Comparison of ENCODE assay signal across 26 cellular contexts in genomic region chr10:24784923-24785322, GRCh38.
A peak's percentile ranks its signal among the peaks of the same experiment; 100 is the strongest.
DNase-seq lines count a peak whose midpoint lies in the region; ATAC-seq, FAIRE-seq and TF ChIP-seq lines count a peak whose summit lies in the region.
"Had no signal": no experiment of that assay in that cellular context is flagged by ENCODE, and none has a peak within 500 bp of the region (broad histone marks: within the 10 kb centered on the region; RNA-seq: fewer than 3 reads in every experiment).

No MANE protein-coding gene starts in this region.

- TF ChIP-seq CTCF in RWPE2 (IDR thresholded peaks at IDR 0.05; ENCODE audit: poor library complexity, severe bottlenecking) = no peak
- TF ChIP-seq CTCF in bronchial epithelial cell (IDR thresholded peaks at IDR 0.05; ENCODE audit: insufficient read depth, low read length, severe bottlenecking) = no peak

- no peaks in the 10 kb centered on the region for H3K9me3 Mint-ChIP-seq in stimulated activated effector memory CD8-positive, alpha-beta T cell treated with anti-CD3 and anti-CD28 coated beads, Interleukin-12 subunit alpha, Interleukin-12 subunit beta, amount 100 ng/mL, for 72 hours
- no peaks in the 10 kb centered on the region for H3K9me3 Mint-ChIP-seq in effector memory CD8-positive, alpha-beta T cell
- H3K9me3 Mint-ChIP-seq: CD8-positive, alpha-beta T cell had no signal

- H3K4me3 ChIP-seq in RWPE2 (ENCODE audit: severe bottlenecking) (no peak overlapping the region), bronchial epithelial cell (ENCODE audit: low read depth, low read length) (no peak overlapping the region)
- H3K4me3 ChIP-seq: left lung, PC-9, skin epidermis, thoracic aorta had no signal

- DNase-seq in H54 (ENCODE audit: insufficient read length, low spot score) (peak; percentile 39), RWPE2 (ENCODE audit: low spot score) (no peak), bronchial epithelial cell (ENCODE audit: low read depth) (peak; percentile 62), retina (no peak)
- no peak for DNase-seq in stimulated activated effector memory CD8-positive, alpha-beta T cell treated with anti-CD3 and anti-CD28 coated beads, Interleukin-12 subunit alpha, Interleukin-12 subunit beta, amount 100 ng/mL, for 72 hours (ENCODE audit: low spot score in 2 of 2)
- DNase-seq in effector memory CD8-positive, alpha-beta T cell = no peak
- DNase-seq: activated CD8-positive, alpha-beta T cell treated with anti-CD3 and anti-CD28 coated beads, Interleukin-2, amount 10 ng/mL, durations not matched to agents 7 days and 5 days; activated naive CD4-positive, alpha-beta T cell treated with anti-CD3 and anti-CD28 coated beads, Interleukin-2, amount 10 ng/mL, durations not matched to agents 7 days and 5 days; amniotic stem cell; BE2C; CD8-positive, alpha-beta T cell; effector CD8-positive, alpha-beta T cell; left lung; NCI-H1694 treated with DMSO at 0.1 percent for 48 hours; NCI-H526 treated with DMSO at 0.1 percent for 48 hours; PC-9; SHP77; stimulated activated naive CD4-positive, alpha-beta T cell treated with Interleukin-2 at 50 U/mL for 16 hours had no signal

- H3K27ac Mint-ChIP-seq in stimulated activated effector memory CD8-positive, alpha-beta T cell treated with anti-CD3 and anti-CD28 coated beads, Interleukin-12 subunit alpha, Interleukin-12 subunit beta, amount 100 ng/mL, for 72 hours = no peak overlapping the region
- H3K27ac Mint-ChIP-seq in effector memory CD8-positive, alpha-beta T cell = no peak overlapping the region
- H3K27ac Mint-ChIP-seq: activated CD8-positive, alpha-beta T cell treated with anti-CD3 and anti-CD28 coated beads, Interleukin-2, amount 10 ng/mL, durations not matched to agents 7 days and 5 days; activated naive CD4-positive, alpha-beta T cell treated with anti-CD3 and anti-CD28 coated beads, Interleukin-2, amount 10 ng/mL, durations not matched to agents 7 days and 5 days; CD8-positive, alpha-beta T cell had no signal

- H3K4me1 Mint-ChIP-seq in stimulated activated effector memory CD8-positive, alpha-beta T cell treated with anti-CD3 and anti-CD28 coated beads, Interleukin-12 subunit alpha, Interleukin-12 subunit beta, amount 100 ng/mL, for 72 hours = no peaks in the 10 kb centered on the region
- H3K4me1 Mint-ChIP-seq in effector memory CD8-positive, alpha-beta T cell (ENCODE audit: low read depth in 2 of 2) = no peaks in the 10 kb centered on the region
- H3K4me1 Mint-ChIP-seq: activated naive CD4-positive, alpha-beta T cell treated with anti-CD3 and anti-CD28 coated beads, Interleukin-2, amount 10 ng/mL, durations not matched to agents 7 days and 5 days had no signal

- no peaks in the 10 kb centered on the region for H3K4me1 ChIP-seq in RWPE2 (ENCODE audit: insufficient read depth, poor library complexity, severe bottlenecking)
- H3K4me1 ChIP-seq: BE2C, left lung, parathyroid adenoma had no signal

- TF ChIP-seq POLR2A in H54 (IDR thresholded peaks at IDR 0.05; ENCODE audit: low read depth, low read length) = no peak

- ATAC-seq in RWPE2 (ENCODE audit: low read depth) (peak; percentile 44; the same call in 2 of the 3 replicates), HG03342 (IDR thresholded peaks at IDR 0.05; ENCODE audit: unreplicated experiment) (no peak)
- ATAC-seq in stimulated activated effector memory CD8-positive, alpha-beta T cell treated with anti-CD3 and anti-CD28 coated beads, Interleukin-12 subunit alpha, Interleukin-12 subunit beta, amount 100 ng/mL, for 72 hours = peak; percentile 47
- no peak for ATAC-seq in effector memory CD8-positive, alpha-beta T cell (replicated peaks)
- ATAC-seq: activated CD8-positive, alpha-beta T cell treated with anti-CD3 and anti-CD28 coated beads, Interleukin-2, amount 10 ng/mL, durations not matched to agents 7 days and 5 days; CD8-positive, alpha-beta T cell; HCT116; left lung had no signal

- no peak overlapping the region for H3K4me3 Mint-ChIP-seq in stimulated activated effector memory CD8-positive, alpha-beta T cell treated with anti-CD3 and anti-CD28 coated beads, Interleukin-12 subunit alpha, Interleukin-12 subunit beta, amount 100 ng/mL, for 72 hours
- H3K4me3 Mint-ChIP-seq in effector memory CD8-positive, alpha-beta T cell = no peak overlapping the region
- H3K4me3 Mint-ChIP-seq: activated CD8-positive, alpha-beta T cell treated with anti-CD3 and anti-CD28 coated beads, Interleukin-2, amount 10 ng/mL, durations not matched to agents 7 days and 5 days; activated naive CD4-positive, alpha-beta T cell treated with anti-CD3 and anti-CD28 coated beads, Interleukin-2, amount 10 ng/mL, durations not matched to agents 7 days and 5 days; CD8-positive, alpha-beta T cell had no signal

- FAIRE-seq in H54 (lab: Jason Lieb, UNC) (peak; percentile 23), bronchial epithelial cell (lab: Jason Lieb, UNC) (no peak)
- FAIRE-seq: colon, GM12891, urothelium cell line had no signal

- no peaks in the 10 kb centered on the region for H3K36me3 ChIP-seq in RWPE2 (ENCODE audit: low read depth)
- H3K36me3 ChIP-seq in bronchial epithelial cell (ENCODE audit: control insufficient read depth, insufficient read depth, low read length) = no peaks in the 10 kb centered on the region
- H3K36me3 ChIP-seq: BE2C, left lung, thoracic aorta had no signal

- H3K27ac ChIP-seq in RWPE2 (ENCODE audit: poor library complexity, severe bottlenecking) = no peak overlapping the region
- H3K27ac ChIP-seq: left lung, parathyroid adenoma, PC-9, skin epidermis, thoracic aorta had no signal

- no peaks in the 10 kb centered on the region for H3K27me3 ChIP-seq in RWPE2 (ENCODE audit: insufficient read depth, poor library complexity, severe bottlenecking)
- no peaks in the 10 kb centered on the region for H3K27me3 ChIP-seq in bronchial epithelial cell (ENCODE audit: control insufficient read depth, insufficient read depth, low read length)
- H3K27me3 ChIP-seq: BE2C, left lung had no signal

- no peaks in the 10 kb centered on the region for H3K36me3 Mint-ChIP-seq in stimulated activated effector memory CD8-positive, alpha-beta T cell treated with anti-CD3 and anti-CD28 coated beads, Interleukin-12 subunit alpha, Interleukin-12 subunit beta, amount 100 ng/mL, for 72 hours
- no peaks in the 10 kb centered on the region for H3K36me3 Mint-ChIP-seq in effector memory CD8-positive, alpha-beta T cell (ENCODE audit: insufficient read depth)
- H3K36me3 Mint-ChIP-seq: activated naive CD4-positive, alpha-beta T cell treated with anti-CD3 and anti-CD28 coated beads, Interleukin-2, amount 10 ng/mL, durations not matched to agents 7 days and 5 days; CD8-positive, alpha-beta T cell had no signal

- no peaks in the 10 kb centered on the region for H3K9me3 ChIP-seq in RWPE2 (ENCODE audit: severe bottlenecking)
- H3K9me3 ChIP-seq: BE2C, left lung, thoracic aorta had no signal

- H3K27me3 Mint-ChIP-seq in effector memory CD8-positive, alpha-beta T cell = peaks cover 12 to 15% of the 10 kb centered on the region in 2 donors
- H3K27me3 Mint-ChIP-seq: activated naive CD4-positive, alpha-beta T cell treated with anti-CD3 and anti-CD28 coated beads, Interleukin-2, amount 10 ng/mL, durations not matched to agents 7 days and 5 days had no signal

Comparison
In these comparisons a context has a peak if more than half of its experiments do, and no peak if none do; other contexts are left out.
1. DNase-seq: peak in H54 (single experiment) and bronchial epithelial cell (single experiment); none in RWPE2 (single experiment), stimulated activated effector memory CD8-positive, alpha-beta T cell treated with anti-CD3 and anti-CD28 coated beads, Interleukin-12 subunit alpha, Interleukin-12 subunit beta, amount 100 ng/mL, for 72 hours (0 of 2), retina (single experiment) and effector memory CD8-positive, alpha-beta T cell (0 of 3).
2. ATAC-seq: peak in RWPE2 (single experiment) and stimulated activated effector memory CD8-positive, alpha-beta T cell treated with anti-CD3 and anti-CD28 coated beads, Interleukin-12 subunit alpha, Interleukin-12 subunit beta, amount 100 ng/mL, for 72 hours (single experiment); none in HG03342 (single experiment) and effector memory CD8-positive, alpha-beta T cell (single experiment).